In genomic region chr17:45225964-45226530, GRCh38 we compare ENCODE assay signal across 1 cellular context.
TF ChIP-seq lines count a peak whose summit lies in the region.

No MANE protein-coding gene starts in this region.

TF ChIP-seq in K562, 482 proteins besides CTCF, POLR2A, EP300 and RAD21 (continued from another document and continues in another):
- TF ChIP-seq E4F1 (CRISPR knock-in tag; IDR thresholded peaks at IDR 0.05; ENCODE audit: borderline replicate concordance) (no peak), XRCC3 (IDR thresholded peaks at IDR 0.05) (no peak), STAT5B (CRISPR knock-in tag; IDR thresholded peaks at IDR 0.05) (no peak), HDAC6 (IDR thresholded peaks at IDR 0.05; ENCODE audit: low read depth, low read length) (no peak), SMARCE1 (IDR thresholded peaks at IDR 0.05) (peak; percentile 68), FOXO4 (CRISPR knock-in tag; IDR thresholded peaks at IDR 0.05) (no peak), HBP1 (CRISPR knock-in tag; IDR thresholded peaks at IDR 0.05) (no peak), ID3 (CRISPR knock-in tag; IDR thresholded peaks at IDR 0.05) (no peak), ID3 (tag; IDR thresholded peaks at IDR 0.05) (0 out of 2 replicates have a peak, but pooled peaks have one; percentile 54), EP400 (IDR thresholded peaks at IDR 0.05) (peak; percentile 86), ZNF280B (CRISPR knock-in tag; IDR thresholded peaks at IDR 0.05) (no peak), ZBTB11 (CRISPR knock-in tag; IDR thresholded peaks at IDR 0.05) (no peak; a peak in 1 of 6 replicates), MGA (IDR thresholded peaks at IDR 0.05) (peak; percentile 68), MAFG (tag; conservative IDR thresholded peaks at IDR 0.05) (no peak), EGR1 (conservative IDR thresholded peaks at IDR 0.05) (peak; percentile 88), FOS (IDR thresholded peaks at IDR 0.05; ENCODE audit: extremely low read depth, insufficient read length) (no peak), ZBTB7A (IDR thresholded peaks at IDR 0.05; ENCODE audit: borderline replicate concordance, control insufficient read depth, low read depth, low read length) (0 out of 2 replicates have a peak, but pooled peaks have one; percentile 78), GTF2B (IDR thresholded peaks at IDR 0.05; ENCODE audit: extremely low read depth, insufficient read length) (no peak), PTTG1 (tag; IDR thresholded peaks at IDR 0.05; ENCODE audit: low read depth) (no peak), PHF8 (IDR thresholded peaks at IDR 0.05; ENCODE audit: borderline replicate concordance, low read length) (peak; percentile 51; the same call in 1 of the 2 replicates)
